22 cellular contexts compared by ENCODE assay signal in genomic region chr2:161095314-161095713, GRCh38.
"Had no signal": no experiment of that assay in that cellular context is flagged by ENCODE, and none has a peak within 500 bp of the region (broad histone marks: within the 10 kb centered on the region; RNA-seq: fewer than 3 reads in every experiment).

No MANE protein-coding gene starts in this region.

- DNase-seq: activated CD4-positive, alpha-beta T cell treated with anti-CD3 and anti-CD28 coated beads for 48 hours; activated CD4-positive, CD25-positive, alpha-beta regulatory T cell; activated CD8-positive, alpha-beta T cell treated with anti-CD3 and anti-CD28 coated beads for 36 hours; activated naive CD4-positive, alpha-beta T cell treated with Interleukin-2 at 50 U/mL for 16 hours; activated naive CD8-positive, alpha-beta T cell treated with anti-CD3 and anti-CD28 coated beads, Interleukin-2, amount 10 ng/mL, durations not matched to agents 7 days and 5 days; activated T-cell treated with anti-CD3 and anti-CD28 coated beads, Interleukin-2, amount 50 U/mL, for 1 hour; amygdala; dermis blood vessel endothelial cell; effector memory CD4-positive, alpha-beta T cell; left cardiac atrium; lower lobe of right lung; occipital lobe; retina; stimulated activated naive B cell treated with anti-CD40 and anti-IgM and Interleukin-4, amounts not matched to agents 10 μg/mL and 1 μg/mL and 100 μg/mL, for 72 hours; upper lobe of left lung had no signal

- H3K4me1 ChIP-seq: lower lobe of right lung had no signal

- H3K9me3 ChIP-seq: esophagus muscularis mucosa, lower lobe of right lung, thoracic aorta, upper lobe of left lung had no signal

- H3K27me3 ChIP-seq: cardiac muscle cell, esophagus muscularis mucosa, hepatocyte, upper lobe of left lung had no signal

- H3K27ac Mint-ChIP-seq: activated CD8-positive, alpha-beta T cell treated with anti-CD3 and anti-CD28 coated beads for 36 hours; activated naive CD8-positive, alpha-beta T cell treated with anti-CD3 and anti-CD28 coated beads, Interleukin-2, amount 10 ng/mL, durations not matched to agents 7 days and 5 days; activated T-helper 17 cell treated with anti-CD3 and anti-CD28 coated beads, Interleukin-2, amount 50 U/mL, for 72 hours; natural killer cell treated with Interleukin-12 subunit alpha and Interleukin-12 subunit beta and Interleukin-15 and Interleukin-18, amount 100 ng/mL, for 72 hours; stimulated activated naive B cell treated with anti-CD40 and anti-IgM and Interleukin-4, amounts not matched to agents 10 μg/mL and 1 μg/mL and 100 μg/mL, for 72 hours had no signal

- H3K4me3 Mint-ChIP-seq: activated CD8-positive, alpha-beta T cell treated with anti-CD3 and anti-CD28 coated beads for 36 hours; activated naive CD8-positive, alpha-beta T cell treated with anti-CD3 and anti-CD28 coated beads, Interleukin-2, amount 10 ng/mL, durations not matched to agents 7 days and 5 days; activated T-helper 17 cell treated with anti-CD3 and anti-CD28 coated beads, Interleukin-2, amount 50 U/mL, for 72 hours; natural killer cell treated with Interleukin-12 subunit alpha and Interleukin-12 subunit beta and Interleukin-15 and Interleukin-18, amount 100 ng/mL, for 72 hours; stimulated activated naive B cell treated with anti-CD40 and anti-IgM and Interleukin-4, amounts not matched to agents 10 μg/mL and 1 μg/mL and 100 μg/mL, for 72 hours had no signal

- ATAC-seq: activated CD8-positive, alpha-beta T cell treated with anti-CD3 and anti-CD28 coated beads for 36 hours; activated T-helper 17 cell treated with anti-CD3 and anti-CD28 coated beads, Interleukin-2, amount 50 U/mL, for 72 hours; left cardiac atrium; lower lobe of right lung; natural killer cell treated with Interleukin-12 subunit alpha and Interleukin-12 subunit beta and Interleukin-15 and Interleukin-18, amount 100 ng/mL, for 72 hours; stimulated activated naive B cell treated with anti-CD40 and anti-IgM and Interleukin-4, amounts not matched to agents 10 μg/mL and 1 μg/mL and 100 μg/mL, for 72 hours had no signal

- H3K27ac ChIP-seq: cardiac muscle cell, esophagus muscularis mucosa, hepatocyte, lower lobe of right lung, thoracic aorta, upper lobe of left lung had no signal

- H3K36me3 ChIP-seq: cardiac muscle cell, esophagus muscularis mucosa, lower lobe of right lung, thoracic aorta, upper lobe of left lung had no signal

- FAIRE-seq: endothelial cell of umbilical vein had no signal

- H3K4me3 ChIP-seq: cardiac muscle cell, esophagus muscularis mucosa, hepatocyte, lower lobe of right lung, thoracic aorta, upper lobe of left lung had no signal

- H3K4me2 ChIP-seq: hepatocyte had no signal

- H2AFZ ChIP-seq: hepatocyte had no signal

- H3K79me2 ChIP-seq: hepatocyte had no signal

- H3K9me3 Mint-ChIP-seq: activated T-helper 17 cell treated with anti-CD3 and anti-CD28 coated beads, Interleukin-2, amount 50 U/mL, for 72 hours had no signal

- H3K27me3 Mint-ChIP-seq: activated CD8-positive, alpha-beta T cell treated with anti-CD3 and anti-CD28 coated beads for 36 hours; activated naive CD8-positive, alpha-beta T cell treated with anti-CD3 and anti-CD28 coated beads, Interleukin-2, amount 10 ng/mL, durations not matched to agents 7 days and 5 days; activated T-helper 17 cell treated with anti-CD3 and anti-CD28 coated beads, Interleukin-2, amount 50 U/mL, for 72 hours; natural killer cell treated with Interleukin-12 subunit alpha and Interleukin-12 subunit beta and Interleukin-15 and Interleukin-18, amount 100 ng/mL, for 72 hours; stimulated activated naive B cell treated with anti-CD40 and anti-IgM and Interleukin-4, amounts not matched to agents 10 μg/mL and 1 μg/mL and 100 μg/mL, for 72 hours had no signal
